ENCODE assay signal across 27 cellular contexts in the genomic region with DNA sequence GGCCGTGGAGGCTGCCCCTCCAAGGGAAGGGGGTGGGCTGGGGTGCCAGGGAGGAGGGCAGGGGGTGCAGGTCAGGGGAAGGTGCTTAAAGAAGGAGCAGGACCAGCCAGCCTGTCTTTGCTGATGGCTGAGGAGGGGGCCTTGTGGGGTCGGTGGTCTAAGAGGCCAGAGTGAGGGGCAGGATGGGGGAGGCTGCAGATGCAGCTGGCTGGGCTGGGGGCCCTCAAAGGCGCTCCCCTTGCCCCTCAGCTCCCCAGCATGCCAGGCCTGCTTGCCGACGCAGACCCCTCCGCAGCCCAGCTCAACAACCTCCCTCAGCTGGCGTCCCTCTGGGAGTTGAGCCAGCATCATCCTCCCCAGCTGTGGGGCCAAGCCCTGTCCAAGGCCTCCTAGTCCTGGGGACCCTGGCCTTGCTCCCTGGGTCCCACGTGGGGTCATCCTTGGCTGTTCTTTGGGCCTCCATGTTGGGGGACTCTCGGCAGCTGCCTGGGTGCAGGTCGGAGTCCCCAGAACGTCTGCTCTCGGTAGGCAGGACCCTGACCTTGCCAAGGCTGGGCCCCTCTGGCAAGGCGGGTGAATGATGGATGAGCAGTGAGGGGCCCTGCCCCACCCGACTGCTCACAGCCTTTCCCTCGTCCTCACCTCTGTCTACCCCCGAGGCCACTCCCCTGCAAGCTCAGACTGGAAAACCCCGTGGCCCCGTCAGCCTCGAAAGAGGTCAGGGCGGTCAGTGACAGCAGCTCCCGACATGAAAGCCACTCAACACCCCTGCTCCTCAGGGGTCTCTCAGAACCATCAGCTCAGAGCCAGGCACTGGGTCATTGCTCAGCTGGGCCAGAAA.
"Had no signal": no experiment of that assay in that cellular context is flagged by ENCODE, and none has a peak within 500 bp of the region (broad histone marks: within the 10 kb centered on the region; RNA-seq: fewer than 3 reads in every experiment).

No MANE protein-coding gene starts in this region.

- H3K4me1 ChIP-seq: gastrocnemius medialis, left lung, prostate gland, upper lobe of right lung had no signal

- H3K4me1 Mint-ChIP-seq: activated CD8-positive, alpha-beta memory T cell treated with anti-CD3 and anti-CD28 coated beads, Interleukin-2, amount 10 ng/mL, durations not matched to agents 7 days and 5 days; nephron had no signal

- H3K36me3 Mint-ChIP-seq: activated CD8-positive, alpha-beta memory T cell treated with anti-CD3 and anti-CD28 coated beads, Interleukin-2, amount 10 ng/mL, durations not matched to agents 7 days and 5 days; activated naive CD4-positive, alpha-beta T cell treated with anti-CD3 and anti-CD28 coated beads, Interleukin-2, amount 50 U/mL, for 72 hours; immature natural killer cell had no signal

- H3K4me3 ChIP-seq: coronary artery, gastrocnemius medialis, left lung, ovary, prostate gland, suprapubic skin, tibial artery, upper lobe of right lung had no signal

- H3K27me3 Mint-ChIP-seq: activated CD4-positive, alpha-beta T cell treated with anti-CD3 and anti-CD28 coated beads for 36 hours; activated CD8-positive, alpha-beta memory T cell treated with anti-CD3 and anti-CD28 coated beads, Interleukin-2, amount 10 ng/mL, durations not matched to agents 7 days and 5 days had no signal

- FAIRE-seq: bronchial epithelial cell had no signal

- H3K36me3 ChIP-seq: gastrocnemius medialis, left lung, neutrophil, ovary, prostate gland, suprapubic skin, tibial artery, upper lobe of right lung had no signal

- H3K9me3 ChIP-seq: gastrocnemius medialis, left lung, neutrophil, ovary, prostate gland, suprapubic skin, tibial artery, upper lobe of right lung had no signal

- ATAC-seq: activated CD4-positive, alpha-beta T cell treated with anti-CD3 and anti-CD28 coated beads for 36 hours; activated CD8-positive, alpha-beta memory T cell treated with anti-CD3 and anti-CD28 coated beads, Interleukin-2, amount 10 ng/mL, durations not matched to agents 7 days and 5 days; activated CD8-positive, alpha-beta T cell treated with anti-CD3 and anti-CD28 coated beads, Interleukin-2, amount 10 ng/mL, durations not matched to agents 7 days and 5 days; gastrocnemius medialis; left lung; upper lobe of right lung had no signal

- H3K4me3 Mint-ChIP-seq: activated CD4-positive, alpha-beta T cell treated with anti-CD3 and anti-CD28 coated beads for 36 hours; activated CD8-positive, alpha-beta memory T cell treated with anti-CD3 and anti-CD28 coated beads, Interleukin-2, amount 10 ng/mL, durations not matched to agents 7 days and 5 days; activated CD8-positive, alpha-beta T cell treated with anti-CD3 and anti-CD28 coated beads, Interleukin-2, amount 10 ng/mL, durations not matched to agents 7 days and 5 days; effector memory CD8-positive, alpha-beta T cell; immature natural killer cell; nephron; T-helper 2 cell treated with Interferon-gamma antibody and Interleukin-4, amounts not matched to agents 5 μg/mL and 100 μg/mL, for 36 hours had no signal

- H3K27ac ChIP-seq: coronary artery, gastrocnemius medialis, left lung, neutrophil, ovary, prostate gland, suprapubic skin, tibial artery, upper lobe of right lung had no signal

- DNase-seq: activated CD4-positive, alpha-beta T cell treated with anti-CD3 and anti-CD28 coated beads for 36 hours; activated CD4-positive, CD25-positive, alpha-beta regulatory T cell; activated CD8-positive, alpha-beta memory T cell treated with anti-CD3 and anti-CD28 coated beads, Interleukin-2, amount 10 ng/mL, durations not matched to agents 7 days and 5 days; activated CD8-positive, alpha-beta T cell treated with anti-CD3 and anti-CD28 coated beads, Interleukin-2, amount 10 ng/mL, durations not matched to agents 7 days and 5 days; activated naive CD4-positive, alpha-beta T cell; activated T-cell treated with anti-CD3 and anti-CD28 coated beads, Interleukin-2, amount 50 U/mL, for 48 hours; cerebellar nuclear complex; effector memory CD8-positive, alpha-beta T cell; erythroblast; gastrocnemius medialis; head of caudate nucleus; hypothalamus; immature natural killer cell; stimulated activated naive CD4-positive, alpha-beta T cell; T-helper 1 cell; tibial artery; upper lobe of right lung had no signal

- H3K9me3 Mint-ChIP-seq: activated naive CD4-positive, alpha-beta T cell treated with anti-CD3 and anti-CD28 coated beads, Interleukin-2, amount 50 U/mL, for 72 hours; immature natural killer cell; nephron; T-helper 2 cell treated with Interferon-gamma antibody and Interleukin-4, amounts not matched to agents 5 μg/mL and 100 μg/mL, for 36 hours had no signal

- H3K27me3 ChIP-seq: ovary had no signal

- H3K27ac Mint-ChIP-seq: activated CD4-positive, alpha-beta T cell treated with anti-CD3 and anti-CD28 coated beads for 36 hours; activated CD8-positive, alpha-beta memory T cell treated with anti-CD3 and anti-CD28 coated beads, Interleukin-2, amount 10 ng/mL, durations not matched to agents 7 days and 5 days; activated CD8-positive, alpha-beta T cell treated with anti-CD3 and anti-CD28 coated beads, Interleukin-2, amount 10 ng/mL, durations not matched to agents 7 days and 5 days; activated naive CD4-positive, alpha-beta T cell treated with anti-CD3 and anti-CD28 coated beads, Interleukin-2, amount 50 U/mL, for 72 hours; effector memory CD8-positive, alpha-beta T cell; immature natural killer cell; nephron; T-helper 2 cell treated with Interferon-gamma antibody and Interleukin-4, amounts not matched to agents 5 μg/mL and 100 μg/mL, for 36 hours had no signal
